Comparison of ENCODE assay signal across 11 cellular contexts in the genomic region with DNA sequence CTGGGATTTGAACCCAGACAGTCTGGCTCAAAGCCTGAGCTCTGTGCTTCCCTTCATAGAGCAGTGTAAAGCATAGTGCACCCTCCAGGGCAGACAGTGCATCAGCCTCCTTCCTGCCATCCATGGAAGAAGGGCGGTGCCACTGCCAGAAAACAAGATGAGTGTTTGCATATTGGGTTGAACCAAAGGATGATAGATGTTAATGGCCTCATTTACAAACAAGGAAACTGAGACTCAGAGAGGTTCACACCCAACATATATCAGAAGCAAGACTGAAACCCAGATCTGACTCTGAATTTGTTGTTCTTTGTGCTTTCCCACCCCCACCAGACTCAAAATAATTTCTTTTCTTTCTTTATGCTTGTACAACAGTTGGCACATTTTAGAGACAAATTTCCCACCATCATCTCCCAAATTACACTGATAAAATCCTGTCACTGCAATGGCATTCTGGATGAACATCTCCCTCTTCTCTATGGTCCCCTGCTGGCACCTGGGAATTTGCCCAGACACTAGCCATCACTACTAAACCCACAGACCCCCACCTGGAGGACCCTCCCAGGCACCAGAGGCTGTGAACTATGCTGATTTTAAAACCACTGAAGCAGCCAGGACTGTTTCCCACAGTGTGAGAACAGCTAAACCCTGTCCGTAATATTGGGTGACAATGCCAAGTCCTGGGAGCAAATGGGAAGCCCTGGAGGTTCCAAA. TPM values are rescaled to one million over a fixed set of nuclear protein-coding genes. Genes with fewer than 3 reads are reported as not detected.
A peak's percentile ranks its signal among the peaks of the same experiment; 100 is the strongest.
DNase-seq lines count a peak whose midpoint lies in the region; ATAC-seq and TF ChIP-seq lines count a peak whose summit lies in the region.
"Had no signal": no experiment of that assay in that cellular context is flagged by ENCODE, and none has a peak within 500 bp of the region (broad histone marks: within the 10 kb centered on the region; RNA-seq: fewer than 3 reads in every experiment).

No MANE protein-coding gene starts in this region.

- no peaks in the 10 kb centered on the region for H3K36me3 ChIP-seq in breast epithelium
- H3K36me3 ChIP-seq: uterus had no signal

- no peak overlapping the region for H3K27ac Mint-ChIP-seq in memory B cell

- H3K36me3 Mint-ChIP-seq in memory B cell: peaks cover 36% of the 10 kb centered on the region

- no peak overlapping the region for H3K4me3 ChIP-seq in breast epithelium
- H3K4me3 ChIP-seq: uterus had no signal

- no peaks in the 10 kb centered on the region for H3K9me3 ChIP-seq in breast epithelium
- H3K9me3 ChIP-seq: uterus had no signal

- no peak for TF ChIP-seq POLR2A in breast epithelium (IDR thresholded peaks at IDR 0.05)

- no peak overlapping the region for H3K27ac ChIP-seq in breast epithelium
- H3K27ac ChIP-seq: uterus had no signal

- intact Hi-C loops in breast epithelium (cut with DNase I; ENCODE audit: low total_unique reads): no loop called here

- H3K4me1 ChIP-seq in breast epithelium: no peaks in the 10 kb centered on the region
- H3K4me1 ChIP-seq: uterus had no signal

- TF ChIP-seq CTCF in breast epithelium (IDR thresholded peaks at IDR 0.05): no peak

- peak; percentile 43 for ATAC-seq in GM21360 (IDR thresholded peaks at IDR 0.05; ENCODE audit: unreplicated experiment)
- peak; percentile 46 for ATAC-seq in HG03354 (IDR thresholded peaks at IDR 0.05; ENCODE audit: poor library complexity, severe bottlenecking, unreplicated experiment)
- ATAC-seq in memory B cell (ENCODE audit: low read depth): peak; percentile 34

- no peaks in the 10 kb centered on the region for H3K27me3 ChIP-seq in breast epithelium
- H3K27me3 ChIP-seq: uterus had no signal

- H3K27me3 Mint-ChIP-seq in memory B cell: no peaks in the 10 kb centered on the region

- peak; percentile 31 for DNase-seq in NCI-H345 (lab: John Stamatoyannopoulos, UW)
- no peak for DNase-seq in NCI-H345 treated with DMSO at 0.1 percent for 48 hours (lab: John Stamatoyannopoulos, UW; ENCODE audit: unreplicated experiment)
- no peak for DNase-seq in memory B cell (ENCODE audit: low spot score in 2 of 2)
- no peak for DNase-seq in H4 (ENCODE audit: low spot score)
- DNase-seq in activated CD8-positive, alpha-beta memory T cell treated with anti-CD3 and anti-CD28 coated beads, Interleukin-2, amount 50 U/mL, for 48 hours: no peak
- DNase-seq in breast epithelium (ENCODE audit: low spot score in 2 of 2): no peak
- DNase-seq: mammary epithelial cell, SHP77, uterus had no signal

- H3K9me3 Mint-ChIP-seq in memory B cell: no peaks in the 10 kb centered on the region

- H3K4me3 Mint-ChIP-seq in memory B cell: no peak overlapping the region

- peaks cover 36% of the 10 kb centered on the region for H3K4me1 Mint-ChIP-seq in memory B cell

RNA-seq across cellular contexts. Expression of gene MPZL1, which starts 45.4 kb away (rescaled TPM):
- total RNA-seq in H4 (2014; rRNA removed; shearing (Covaris generic)): 59.2 and 76.5 TPM in 2 replicates
- 10 to 100 TPM; 43.5 to 86.8 (median 86.2) TPM for total RNA-seq in breast epithelium

RNA-seq across cellular contexts. Expression of gene RCSD1, which starts 46.3 kb away (rescaled TPM):
- total RNA-seq in H4 (2014; rRNA removed; shearing (Covaris generic)): not detected in 2 replicates
- 10 to 100 TPM; 11.5 to 29.0 (median 12.0) TPM for total RNA-seq in breast epithelium

Comparison
In these comparisons a context has a peak if more than half of its experiments do, and no peak if none do; other contexts are left out.
1. RNA of gene RCSD1, which starts 46.3 kb away (total RNA-seq): 11.5 to 29.0 TPM in breast epithelium; not detected in H4; every median in the first group is over 10 times any median in the second.
2. Peak in every context shown above with its lines, with median percentiles within 50 percentile points of each other: ATAC-seq.